ENCODE assay signal across 15 cellular contexts in genomic region chr1:92254714-92255113, GRCh38. TPM values are rescaled to one million over a fixed set of nuclear protein-coding genes. Genes with fewer than 3 reads are reported as not detected.
"Had no signal": no experiment of that assay in that cellular context is flagged by ENCODE, and none has a peak within 500 bp of the region (broad histone marks: within the 10 kb centered on the region; RNA-seq: fewer than 3 reads in every experiment).

No MANE protein-coding gene starts in this region.

RNA-seq across cellular contexts. Expression of gene C1orf146, which starts 37.0 kb away (rescaled TPM):
- total RNA-seq: stomach, subcutaneous adipose tissue, suprapubic skin, temporal lobe, thoracic aorta, thyroid gland, tibial nerve, transverse colon, upper lobe of left lung, upper lobe of right lung, ureter, urinary bladder, uterus, vagina had no signal
- polyA plus RNA-seq: stomach, thymus, urinary bladder had no signal
